In genomic region chr2:136151021-136151971, GRCh38 we compare ENCODE assay signal across 17 cellular contexts. TPM values are rescaled to one million over a fixed set of nuclear protein-coding genes. Genes with fewer than 3 reads are reported as not detected.
A peak's percentile ranks its signal among the peaks of the same experiment; 100 is the strongest.
DNase-seq lines count a peak whose midpoint lies in the region; ATAC-seq, FAIRE-seq and TF ChIP-seq lines count a peak whose summit lies in the region.
"Had no signal": no experiment of that assay in that cellular context is flagged by ENCODE, and none has a peak within 500 bp of the region (broad histone marks: within the 10 kb centered on the region; RNA-seq: fewer than 3 reads in every experiment).

No MANE protein-coding gene starts in this region.

- peaks cover 20% of the 10 kb centered on the region for H3K4me1 ChIP-seq in BLaER1

- DNase-seq in GM12891 (ENCODE audit: insufficient read length, low spot score) = no peak
- DNase-seq in activated CD8-positive, alpha-beta T cell treated with anti-CD3 and anti-CD28 coated beads for 36 hours = no peak
- no peak for DNase-seq in naive thymus-derived CD8-positive, alpha-beta T cell
- no peak for DNase-seq in H7
- DNase-seq: CD4-positive, alpha-beta memory T cell; DMS79; IMR-90; NCI-H1417 treated with DMSO at 0.1 percent for 48 hours; NCI-H1930; NCI-H446; PC-9; SW 1271 had no signal

- no peak overlapping the region for H3K4me3 Mint-ChIP-seq in activated CD8-positive, alpha-beta T cell treated with anti-CD3 and anti-CD28 coated beads for 36 hours
- H3K4me3 Mint-ChIP-seq in naive thymus-derived CD8-positive, alpha-beta T cell = peak overlapping the region in 3 of 10 donors; percentile 16 to 34 (median 30)
- H3K4me3 Mint-ChIP-seq: CD4-positive, alpha-beta memory T cell had no signal

- H3K27me3 ChIP-seq in BLaER1 (no peaks in the 10 kb centered on the region), H7 (ENCODE audit: control insufficient read depth, insufficient read depth, low read length) (no peaks in the 10 kb centered on the region)

- H3K36me3 ChIP-seq in BLaER1 (no peaks in the 10 kb centered on the region), H7 (replicated peaks; ENCODE audit: control insufficient read depth, insufficient read depth, low read length) (no peaks in the 10 kb centered on the region)

- no peak overlapping the region for H3K9ac ChIP-seq in BLaER1

- CTCF ChIA-PET in activated CD8-positive, alpha-beta T cell treated with anti-CD3 and anti-CD28 coated beads for 36 hours (lab: Charles Lee) = no interaction called here

- H3K27ac ChIP-seq in BLaER1 = no peak overlapping the region
- H3K27ac ChIP-seq: PC-9 had no signal

- H3K4me3 ChIP-seq in BLaER1 (no peak overlapping the region), H7 (ENCODE audit: insufficient read depth, low read depth, low read length) (no peak overlapping the region)
- H3K4me3 ChIP-seq: PC-9 had no signal

- TF ChIP-seq CTCF in activated CD8-positive, alpha-beta T cell treated with anti-CD3 and anti-CD28 coated beads for 36 hours (IDR thresholded peaks at IDR 0.05) = no peak

- peaks cover 2% of the 10 kb centered on the region for H3K9me3 Mint-ChIP-seq in activated CD8-positive, alpha-beta T cell treated with anti-CD3 and anti-CD28 coated beads for 36 hours
- H3K9me3 Mint-ChIP-seq in naive thymus-derived CD8-positive, alpha-beta T cell = peaks cover 0 to 9% (median 0%) of the 10 kb centered on the region in 9 donors

- no peaks in the 10 kb centered on the region for H3K36me3 Mint-ChIP-seq in activated CD8-positive, alpha-beta T cell treated with anti-CD3 and anti-CD28 coated beads for 36 hours (ENCODE audit: low read depth)
- H3K36me3 Mint-ChIP-seq in naive thymus-derived CD8-positive, alpha-beta T cell = no peaks in the 10 kb centered on the region
- H3K36me3 Mint-ChIP-seq: CD4-positive, alpha-beta memory T cell had no signal

- H3K4me1 Mint-ChIP-seq in activated CD8-positive, alpha-beta T cell treated with anti-CD3 and anti-CD28 coated beads for 36 hours (ENCODE audit: low read depth) = peaks cover 24% of the 10 kb centered on the region
- peaks cover 20 to 44% (median 29%) of the 10 kb centered on the region in 4 donors for H3K4me1 Mint-ChIP-seq in naive thymus-derived CD8-positive, alpha-beta T cell

- intact Hi-C loops in activated CD8-positive, alpha-beta T cell treated with anti-CD3 and anti-CD28 coated beads for 36 hours (cut with micrococcal nuclease) = no loop called here

- H4K20me1 ChIP-seq in BLaER1 = no peaks in the 10 kb centered on the region

- peak; percentile 42 for ATAC-seq in activated CD8-positive, alpha-beta T cell treated with anti-CD3 and anti-CD28 coated beads for 36 hours
- ATAC-seq in naive thymus-derived CD8-positive, alpha-beta T cell = peak in 1 of 2 donors; percentile 39
- ATAC-seq in HG03342 (IDR thresholded peaks at IDR 0.05; ENCODE audit: unreplicated experiment) (no peak), GM21786 (IDR thresholded peaks at IDR 0.05; ENCODE audit: unreplicated experiment) (no peak)

- no peaks in the 10 kb centered on the region for H3K27me3 Mint-ChIP-seq in activated CD8-positive, alpha-beta T cell treated with anti-CD3 and anti-CD28 coated beads for 36 hours
- no peaks in the 10 kb centered on the region for H3K27me3 Mint-ChIP-seq in naive thymus-derived CD8-positive, alpha-beta T cell
- H3K27me3 Mint-ChIP-seq: CD4-positive, alpha-beta memory T cell had no signal

- peak overlapping the region; percentile 23; the same call in 1 of the 2 replicates for H3K4me2 ChIP-seq in BLaER1
- H3K4me2 ChIP-seq: PC-9 had no signal

- peaks cover 22% of the 10 kb centered on the region for H3K9me3 ChIP-seq in BLaER1

- POLR2A ChIA-PET in activated CD8-positive, alpha-beta T cell treated with anti-CD3 and anti-CD28 coated beads for 36 hours (lab: Charles Lee) = no interaction called here
- POLR2A ChIA-PET in naive thymus-derived CD8-positive, alpha-beta T cell (lab: Charles Lee) = interaction anchor here (0.5 to 1.0 kb wide), 2 partner anchors 20 to 148 kb away, joined by 3 read pairs; no protein-coding TSS in a partner anchor

- TF ChIP-seq POLR2A in GM12891 (IDR thresholded peaks at IDR 0.05; ENCODE audit: low read depth, low read length) = no peak

- no peak overlapping the region for H3K27ac Mint-ChIP-seq in activated CD8-positive, alpha-beta T cell treated with anti-CD3 and anti-CD28 coated beads for 36 hours
- H3K27ac Mint-ChIP-seq in naive thymus-derived CD8-positive, alpha-beta T cell = peak overlapping the region; percentile 6 to 89 (median 69)

- no peak for FAIRE-seq in GM12891 (lab: Jason Lieb, UNC)
- FAIRE-seq: H54 had no signal

TF ChIP-seq in GM12891, 5 proteins besides CTCF, POLR2A, EP300 and RAD21:
- TF ChIP-seq SPI1 (IDR thresholded peaks at IDR 0.05; ENCODE audit: low read depth, low read length) (peak; percentile 78), PAX5 (IDR thresholded peaks at IDR 0.05; ENCODE audit: insufficient read depth, low read length, severe bottlenecking) (no peak), POLR2AphosphoS5 (IDR thresholded peaks at IDR 0.05; ENCODE audit: low read depth, low read length) (no peak), POU2F2 (IDR thresholded peaks at IDR 0.05; ENCODE audit: low read depth, low read length) (no peak)
TF ChIP-seq in GM12891: peak in this region for 1.

RNA-seq across cellular contexts. Expression of gene CXCR4, which starts 33.3 kb away (rescaled TPM):
- polyA plus RNA-seq in GM12891 (2012; ENCODE audit: low read depth, missing spikeins) = 20.2 TPM
- total RNA-seq in activated CD8-positive, alpha-beta T cell treated with anti-CD3 and anti-CD28 coated beads for 36 hours = 100 to 1,000 TPM in 1 of 2 experiments, 10 to 100 TPM in 1; 97.0 to 103 TPM
- total RNA-seq in naive thymus-derived CD8-positive, alpha-beta T cell = 100 to 1,000 TPM; 366 TPM
- 1,000 to 10,000 TPM in 1 of 3 donors, 100 to 1,000 TPM in 2; 439 to 1,161 (median 485) TPM for polyA plus RNA-seq in naive thymus-derived CD8-positive, alpha-beta T cell
- 9.6 and 62.1 TPM in 2 replicates for total RNA-seq in H7 (2014; rRNA removed; shearing (Covaris generic))
- total RNA-seq: HT1080, IMR-90 had no signal
- polyA plus RNA-seq: IMR-90 had no signal
